In genomic region chr21:35720065-35720810, GRCh38 we compare ENCODE assay signal across 19 cellular contexts.
DNase-seq lines count a peak whose midpoint lies in the region; ATAC-seq and TF ChIP-seq lines count a peak whose summit lies in the region.
"Had no signal": no experiment of that assay in that cellular context is flagged by ENCODE, and none has a peak within 500 bp of the region (broad histone marks: within the 10 kb centered on the region; RNA-seq: fewer than 3 reads in every experiment).

No MANE protein-coding gene starts in this region.

- DNase-seq in EH (ENCODE audit: low read depth) (peak; percentile 9), OCI-M1 (lab: John Stamatoyannopoulos, UW) (peak; percentile 54), dedifferentiated amniotic fluid mesenchymal stem cell (ENCODE audit: extremely low spot score) (peak; percentile 72), osteocyte (ENCODE audit: extremely low spot score, unreplicated experiment) (no peak), epidermal melanocyte (ENCODE audit: insufficient read length, low spot score) (no peak), SK-N-DZ (ENCODE audit: low spot score) (no peak), SHP77 (lab: John Stamatoyannopoulos, UW) (no peak)
- DNase-seq: activated CD4-positive, alpha-beta T cell treated with anti-CD3 and anti-CD28 coated beads for 36 hours; activated naive CD8-positive, alpha-beta T cell treated with anti-CD3 and anti-CD28 coated beads, Interleukin-2, amount 10 ng/mL, durations not matched to agents 7 days and 5 days; CD4-positive, alpha-beta T cell; DMS79; NCI-H1092; NCI-H2081; stimulated activated naive CD4-positive, alpha-beta T cell; thyroid gland had no signal

- no peak for TF ChIP-seq CTCF in osteocyte (IDR thresholded peaks at IDR 0.05)

- peak overlapping the region; percentile 43 for H3K27ac Mint-ChIP-seq in osteocyte (ENCODE audit: unreplicated experiment)
- H3K27ac Mint-ChIP-seq: activated CD4-positive, alpha-beta T cell treated with anti-CD3 and anti-CD28 coated beads for 36 hours; activated naive CD8-positive, alpha-beta T cell treated with anti-CD3 and anti-CD28 coated beads, Interleukin-2, amount 10 ng/mL, durations not matched to agents 7 days and 5 days; activated T-helper 2 cell treated with anti-CD3 and anti-CD28 coated beads, Interferon-gamma antibody, Interleukin-2, Interleukin-4, amounts not matched to agents 10 μg/mL and 5 μg/mL and 100 μg/mL, durations not matched to agents 14 hours and 24 hours and 36 hours; CD4-positive, alpha-beta T cell had no signal

- no peak overlapping the region for H3K4me3 Mint-ChIP-seq in osteocyte (ENCODE audit: unreplicated experiment)
- H3K4me3 Mint-ChIP-seq: activated CD4-positive, alpha-beta T cell treated with anti-CD3 and anti-CD28 coated beads for 36 hours; activated naive CD8-positive, alpha-beta T cell treated with anti-CD3 and anti-CD28 coated beads, Interleukin-2, amount 10 ng/mL, durations not matched to agents 7 days and 5 days; CD4-positive, alpha-beta T cell had no signal

- H3K36me3 Mint-ChIP-seq in osteocyte (ENCODE audit: unreplicated experiment): no peaks in the 10 kb centered on the region
- H3K36me3 Mint-ChIP-seq: activated naive CD8-positive, alpha-beta T cell treated with anti-CD3 and anti-CD28 coated beads, Interleukin-2, amount 10 ng/mL, durations not matched to agents 7 days and 5 days had no signal

- H3K9me3 Mint-ChIP-seq in osteocyte (ENCODE audit: unreplicated experiment): peaks cover 8% of the 10 kb centered on the region
- H3K9me3 Mint-ChIP-seq: activated T-helper 2 cell treated with anti-CD3 and anti-CD28 coated beads, Interferon-gamma antibody, Interleukin-2, Interleukin-4, amounts not matched to agents 10 μg/mL and 5 μg/mL and 100 μg/mL, durations not matched to agents 14 hours and 24 hours and 36 hours had no signal

- H3K4me1 Mint-ChIP-seq in osteocyte (ENCODE audit: unreplicated experiment): peaks cover 15% of the 10 kb centered on the region
- H3K4me1 Mint-ChIP-seq: activated CD4-positive, alpha-beta T cell treated with anti-CD3 and anti-CD28 coated beads for 36 hours; activated naive CD8-positive, alpha-beta T cell treated with anti-CD3 and anti-CD28 coated beads, Interleukin-2, amount 10 ng/mL, durations not matched to agents 7 days and 5 days had no signal

- ATAC-seq in GM18498 (IDR thresholded peaks at IDR 0.05; ENCODE audit: unreplicated experiment): no peak
- ATAC-seq: activated CD4-positive, alpha-beta T cell treated with anti-CD3 and anti-CD28 coated beads for 36 hours; esophagus mucosa; K562 had no signal

- H3K27me3 Mint-ChIP-seq in osteocyte (ENCODE audit: unreplicated experiment): peaks cover 53% of the 10 kb centered on the region

Comparison
In these comparisons a context has a peak if more than half of its experiments do, and no peak if none do; other contexts are left out.
1. DNase-seq: peak in EH (single experiment), OCI-M1 (single experiment) and dedifferentiated amniotic fluid mesenchymal stem cell (single experiment); none in osteocyte (single experiment), epidermal melanocyte (single experiment), SK-N-DZ (single experiment) and SHP77 (0 of 2).